In the genomic region with DNA sequence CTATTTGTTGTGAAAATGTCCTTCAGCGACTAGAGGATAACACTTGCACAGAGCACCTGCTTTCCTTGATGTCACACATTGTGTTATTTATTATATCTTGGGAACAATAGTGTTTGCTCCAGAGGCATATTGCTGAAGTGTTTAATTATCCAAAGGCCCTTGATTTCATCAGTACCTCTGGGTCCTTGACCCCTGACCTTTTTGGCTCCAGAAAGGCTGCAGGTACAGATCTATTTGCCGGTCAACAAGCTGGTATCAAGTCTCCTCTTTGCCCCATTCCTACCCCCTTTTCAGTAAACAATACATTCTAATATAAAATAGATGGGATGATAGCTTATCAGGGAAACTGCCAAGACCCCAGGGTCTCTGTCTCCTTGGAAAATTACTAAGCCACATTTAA, we compare ENCODE assay signal across 16 cellular contexts.
DNase-seq lines count a peak whose midpoint lies in the region; ATAC-seq, FAIRE-seq and TF ChIP-seq lines count a peak whose summit lies in the region.
"Had no signal": no experiment of that assay in that cellular context is flagged by ENCODE, and none has a peak within 500 bp of the region (broad histone marks: within the 10 kb centered on the region; RNA-seq: fewer than 3 reads in every experiment).

No MANE protein-coding gene starts in this region.

- H3K36me3 Mint-ChIP-seq in natural killer cell, result no peaks in the 10 kb centered on the region
- H3K36me3 Mint-ChIP-seq: CD8-positive, alpha-beta T cell had no signal

- no peaks in the 10 kb centered on the region for H3K9me3 Mint-ChIP-seq in natural killer cell
- H3K9me3 Mint-ChIP-seq: CD8-positive, alpha-beta T cell; GM23338 had no signal

- intact Hi-C loops in lower leg skin (cut with DNase I; ENCODE audit: low total_unique reads), result no loop called here
- intact Hi-C loops in natural killer cell (cut with micrococcal nuclease), result no loop called here

- H3K4me3 ChIP-seq in lower leg skin (ENCODE audit: low read depth, poor library complexity, severe bottlenecking), result no peak overlapping the region
- H3K4me3 ChIP-seq: GM23338, SJSA1 had no signal

- no peak for TF ChIP-seq POLR2A in lower leg skin (IDR thresholded peaks at IDR 0.05)

- no peaks in the 10 kb centered on the region for H3K27me3 Mint-ChIP-seq in natural killer cell (ENCODE audit: low read depth in 2 of 2)

- H3K27ac Mint-ChIP-seq in natural killer cell, result no peak overlapping the region
- H3K27ac Mint-ChIP-seq: CD8-positive, alpha-beta T cell; GM23338 had no signal

- no peak for TF ChIP-seq CTCF in lower leg skin (IDR thresholded peaks at IDR 0.05)
- no peak for TF ChIP-seq CTCF in natural killer cell (IDR thresholded peaks at IDR 0.05)

- no peak for FAIRE-seq in GM19239 (lab: Jason Lieb, UNC)
- FAIRE-seq: GM12891 had no signal

- no peaks in the 10 kb centered on the region for H3K4me1 Mint-ChIP-seq in natural killer cell

- no peak overlapping the region for H3K4me3 Mint-ChIP-seq in natural killer cell
- H3K4me3 Mint-ChIP-seq: CD8-positive, alpha-beta T cell; GM23338 had no signal

- DNase-seq in NCI-H1105 (lab: John Stamatoyannopoulos, UW) (peak; percentile 73), NCI-H2029 treated with DMSO at 0.1 percent for 48 hours (lab: John Stamatoyannopoulos, UW) (peak; percentile 32), NCI-H748 treated with DMSO at 0.1 percent for 48 hours (lab: John Stamatoyannopoulos, UW) (peak; percentile 90), lower leg skin (ENCODE audit: low spot score in 2 of 2) (no peak), GM19239 (ENCODE audit: insufficient read length, low spot score) (no peak), natural killer cell (no peak)
- DNase-seq: CD8-positive, alpha-beta T cell; KBM-7; NCI-H1930; NK-92 treated with Interleukin-12 subunit alpha and Interleukin-12 subunit beta, amount 100 ng/mL, for 24 hours; OCI-M1; RPMI8226 had no signal

- 77 to 83% methylated on average over 2 of the region's 2 CpGs for WGBS in lower leg skin, 2 donors

- no peak for ATAC-seq in GM18861 (IDR thresholded peaks at IDR 0.05; ENCODE audit: unreplicated experiment)
- ATAC-seq in natural killer cell, result no peak
- ATAC-seq: CD8-positive, alpha-beta T cell; GM23338 had no signal

Comparison
In these comparisons a context has a peak if more than half of its experiments do, and no peak if none do; other contexts are left out.
1. DNase-seq: peak in NCI-H1105 (single experiment), NCI-H2029 treated with DMSO at 0.1 percent for 48 hours (single experiment) and NCI-H748 treated with DMSO at 0.1 percent for 48 hours (single experiment); none in lower leg skin (0 of 2), GM19239 (single experiment) and natural killer cell (single experiment).